In the genomic region with DNA sequence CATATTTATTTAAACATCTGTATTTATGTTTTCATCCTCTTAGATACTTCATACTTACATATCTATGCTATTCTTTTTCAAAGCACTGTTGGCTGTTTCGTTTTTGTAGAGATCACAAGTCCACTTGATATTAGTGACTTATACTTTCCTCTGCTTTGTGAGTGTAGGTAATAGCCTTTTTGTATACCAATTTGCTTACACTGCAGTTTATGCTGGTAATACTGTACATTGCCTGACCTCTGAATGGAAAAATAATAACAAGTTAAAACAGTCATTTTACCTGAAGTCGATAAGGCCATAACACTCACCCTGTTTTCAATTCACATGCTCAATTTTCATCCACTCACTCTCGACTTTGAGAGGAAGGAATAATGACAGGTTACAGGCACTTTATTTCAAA, we compare ENCODE assay signal across 1 cellular context.
TF ChIP-seq lines count a peak whose summit lies in the region.

No MANE protein-coding gene starts in this region.

TF ChIP-seq in WTC11, 78 proteins besides CTCF, POLR2A, EP300 and RAD21 (continued from another document):
- TF ChIP-seq, protein P1, sequence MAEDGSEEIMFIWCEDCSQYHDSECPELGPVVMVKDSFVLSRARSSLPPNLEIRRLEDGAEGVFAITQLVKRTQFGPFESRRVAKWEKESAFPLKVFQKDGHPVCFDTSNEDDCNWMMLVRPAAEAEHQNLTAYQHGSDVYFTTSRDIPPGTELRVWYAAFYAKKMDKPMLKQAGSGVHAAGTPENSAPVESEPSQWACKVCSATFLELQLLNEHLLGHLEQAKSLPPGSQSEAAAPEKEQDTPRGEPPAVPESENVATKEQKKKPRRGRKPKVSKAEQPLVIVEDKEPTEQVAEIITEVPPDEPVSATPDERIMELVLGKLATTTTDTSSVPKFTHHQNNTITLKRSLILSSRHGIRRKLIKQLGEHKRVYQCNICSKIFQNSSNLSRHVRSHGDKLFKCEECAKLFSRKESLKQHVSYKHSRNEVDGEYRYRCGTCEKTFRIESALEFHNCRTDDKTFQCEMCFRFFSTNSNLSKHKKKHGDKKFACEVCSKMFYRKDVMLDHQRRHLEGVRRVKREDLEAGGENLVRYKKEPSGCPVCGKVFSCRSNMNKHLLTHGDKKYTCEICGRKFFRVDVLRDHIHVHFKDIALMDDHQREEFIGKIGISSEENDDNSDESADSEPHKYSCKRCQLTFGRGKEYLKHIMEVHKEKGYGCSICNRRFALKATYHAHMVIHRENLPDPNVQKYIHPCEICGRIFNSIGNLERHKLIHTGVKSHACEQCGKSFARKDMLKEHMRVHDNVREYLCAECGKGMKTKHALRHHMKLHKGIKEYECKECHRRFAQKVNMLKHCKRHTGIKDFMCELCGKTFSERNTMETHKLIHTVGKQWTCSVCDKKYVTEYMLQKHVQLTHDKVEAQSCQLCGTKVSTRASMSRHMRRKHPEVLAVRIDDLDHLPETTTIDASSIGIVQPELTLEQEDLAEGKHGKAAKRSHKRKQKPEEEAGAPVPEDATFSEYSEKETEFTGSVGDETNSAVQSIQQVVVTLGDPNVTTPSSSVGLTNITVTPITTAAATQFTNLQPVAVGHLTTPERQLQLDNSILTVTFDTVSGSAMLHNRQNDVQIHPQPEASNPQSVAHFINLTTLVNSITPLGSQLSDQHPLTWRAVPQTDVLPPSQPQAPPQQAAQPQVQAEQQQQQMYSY (CRISPR knock-in tag; IDR thresholded peaks at IDR 0.05): no peak
- TF ChIP-seq EMX1 (CRISPR knock-in tag; IDR thresholded peaks at IDR 0.05): no peak
- TF ChIP-seq, protein P2, sequence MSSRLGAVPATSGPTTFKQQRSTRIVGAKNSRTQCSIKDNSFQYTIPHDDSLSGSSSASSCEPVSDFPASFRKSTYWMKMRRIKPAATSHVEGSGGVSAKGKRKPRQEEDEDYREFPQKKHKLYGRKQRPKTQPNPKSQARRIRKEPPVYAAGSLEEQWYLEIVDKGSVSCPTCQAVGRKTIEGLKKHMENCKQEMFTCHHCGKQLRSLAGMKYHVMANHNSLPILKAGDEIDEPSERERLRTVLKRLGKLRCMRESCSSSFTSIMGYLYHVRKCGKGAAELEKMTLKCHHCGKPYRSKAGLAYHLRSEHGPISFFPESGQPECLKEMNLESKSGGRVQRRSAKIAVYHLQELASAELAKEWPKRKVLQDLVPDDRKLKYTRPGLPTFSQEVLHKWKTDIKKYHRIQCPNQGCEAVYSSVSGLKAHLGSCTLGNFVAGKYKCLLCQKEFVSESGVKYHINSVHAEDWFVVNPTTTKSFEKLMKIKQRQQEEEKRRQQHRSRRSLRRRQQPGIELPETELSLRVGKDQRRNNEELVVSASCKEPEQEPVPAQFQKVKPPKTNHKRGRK (CRISPR knock-in tag; IDR thresholded peaks at IDR 0.05; ENCODE audit: borderline replicate concordance): no peak
- TF ChIP-seq, protein P3, sequence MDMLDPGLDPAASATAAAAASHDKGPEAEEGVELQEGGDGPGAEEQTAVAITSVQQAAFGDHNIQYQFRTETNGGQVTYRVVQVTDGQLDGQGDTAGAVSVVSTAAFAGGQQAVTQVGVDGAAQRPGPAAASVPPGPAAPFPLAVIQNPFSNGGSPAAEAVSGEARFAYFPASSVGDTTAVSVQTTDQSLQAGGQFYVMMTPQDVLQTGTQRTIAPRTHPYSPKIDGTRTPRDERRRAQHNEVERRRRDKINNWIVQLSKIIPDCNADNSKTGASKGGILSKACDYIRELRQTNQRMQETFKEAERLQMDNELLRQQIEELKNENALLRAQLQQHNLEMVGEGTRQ (CRISPR knock-in tag; IDR thresholded peaks at IDR 0.05): no peak
- no peak for TF ChIP-seq TCF7 (CRISPR knock-in tag; IDR thresholded peaks at IDR 0.05; ENCODE audit: low read depth)
